8 cellular contexts compared by ENCODE assay signal in the genomic region with DNA sequence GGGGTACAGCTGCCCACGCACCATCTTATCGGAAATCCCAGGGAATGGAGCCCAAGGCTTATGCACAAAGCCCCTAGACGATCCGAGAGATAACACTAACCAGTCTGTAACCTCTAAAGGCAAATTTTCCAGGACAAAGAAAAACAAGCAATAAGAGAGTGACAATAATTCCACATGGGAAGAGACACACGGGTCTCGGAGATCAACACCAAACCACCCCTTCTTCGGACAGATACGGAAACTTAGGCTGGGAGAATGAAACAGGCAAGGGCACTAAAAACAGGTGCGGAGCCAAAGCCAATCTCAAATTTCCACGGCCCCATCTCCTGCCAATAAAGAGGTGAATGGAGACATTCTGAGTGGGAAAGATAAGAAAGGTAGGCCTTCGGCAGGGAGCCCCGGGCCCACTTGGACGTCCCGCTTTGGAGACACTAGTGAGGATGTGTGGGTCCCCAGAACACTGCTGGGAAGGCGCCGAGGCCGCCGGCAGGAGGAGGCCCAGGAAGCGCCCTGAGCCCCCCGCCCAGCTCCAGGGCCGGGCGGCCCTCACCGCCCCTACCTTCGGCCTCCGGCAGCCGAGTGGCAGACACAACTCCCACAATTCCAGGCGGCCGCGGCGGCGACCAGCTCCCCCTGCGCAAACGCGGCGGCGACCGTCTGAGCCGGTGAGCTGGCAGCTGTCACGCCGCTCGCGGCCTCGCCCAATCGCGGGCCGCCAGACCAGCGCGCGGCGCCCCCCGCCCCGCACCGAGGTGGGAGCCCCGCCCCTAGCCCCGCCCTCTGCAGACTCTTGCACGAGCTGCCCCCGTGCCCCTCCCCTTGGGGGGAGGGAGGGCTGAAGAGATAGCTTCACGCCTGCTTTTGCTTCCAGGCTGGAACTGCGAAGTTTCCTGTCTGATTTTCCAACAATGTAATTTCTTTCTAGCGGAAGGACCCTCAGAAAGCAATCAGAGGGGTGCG. TPM values are rescaled to one million over a fixed set of nuclear protein-coding genes. Genes with fewer than 3 reads are reported as not detected.
DNase-seq lines count a peak whose midpoint lies in the region; ATAC-seq and TF ChIP-seq lines count a peak whose summit lies in the region.

Gene SIL1 (minus strand): TSS at position 659 of the 960 bp plus-strand sequence. CDS start 70,525 bp downstream, outside the sequence.

- ATAC-seq in GM19395 (IDR thresholded peaks at IDR 0.05; ENCODE audit: unreplicated experiment), result peak; percentile 92
- peak; percentile 93 for ATAC-seq in HG03565 (IDR thresholded peaks at IDR 0.05; ENCODE audit: unreplicated experiment)
- ATAC-seq in left lobe of liver, result peak; percentile 97

- TF ChIP-seq CTCF in C4-2B (conservative IDR thresholded peaks at IDR 0.05), result no peak

- peak within 1 kb of the TSS; percentile 95 for H3K27ac ChIP-seq in C4-2B

- peak; percentile 84 for DNase-seq in NCI-H748 treated with DMSO at 0.1 percent for 48 hours (lab: John Stamatoyannopoulos, UW)
- DNase-seq in activated CD4-positive, alpha-beta T cell treated with anti-CD3 and anti-CD28 coated beads, Interleukin-2, amount 50 U/mL, for 24 hours (ENCODE audit: low read depth in 1 of 2, low spot score in 1 of 2), result peak; percentile 93 to 94
- DNase-seq in dedifferentiated amniotic fluid mesenchymal stem cell (ENCODE audit: extremely low spot score), result peak; percentile 86
- peak; percentile 99 for DNase-seq in left lobe of liver (ENCODE audit: low spot score)
- DNase-seq in stimulated activated CD4-positive, alpha-beta T cell treated with anti-CD3 and anti-CD28 coated beads, Interleukin-2, amount 100 ng/mL, for 24 hours, result peak; percentile 96 to 98

RNA-seq across cellular contexts. Expression of gene SIL1, which starts in this region (rescaled TPM):
- 90.6 TPM for total RNA-seq in left lobe of liver

Comparison
In these comparisons a context has a peak if more than half of its experiments do, and no peak if none do; other contexts are left out.
1. Peak in every context shown above with its lines: DNase-seq, ATAC-seq and H3K27ac ChIP-seq.